In the genomic region with DNA sequence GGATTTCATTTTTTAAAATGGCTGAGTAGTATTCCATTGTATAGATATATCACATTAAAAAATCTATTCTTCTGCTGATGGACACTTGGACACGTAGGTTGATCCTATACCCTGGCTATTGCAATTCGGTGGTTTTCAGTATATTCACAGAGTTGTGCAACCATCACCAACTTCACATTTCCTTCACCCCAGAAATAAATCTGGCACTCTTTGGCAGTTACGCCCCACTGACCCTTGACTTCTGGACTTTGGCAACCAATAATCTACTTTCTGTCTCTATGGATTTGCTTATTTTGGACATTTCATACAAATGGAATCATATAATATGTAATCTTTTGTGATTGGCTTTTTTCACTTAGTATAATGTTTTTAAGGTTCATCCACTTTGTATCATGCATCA, we compare ENCODE assay signal across 17 cellular contexts. TPM values are rescaled to one million over a fixed set of nuclear protein-coding genes. Genes with fewer than 3 reads are reported as not detected.
DNase-seq lines count a peak whose midpoint lies in the region; ATAC-seq, FAIRE-seq and TF ChIP-seq lines count a peak whose summit lies in the region.
"Had no signal": no experiment of that assay in that cellular context is flagged by ENCODE, and none has a peak within 500 bp of the region (broad histone marks: within the 10 kb centered on the region; RNA-seq: fewer than 3 reads in every experiment).

No MANE protein-coding gene starts in this region.

- H2BK120ac ChIP-seq in IMR-90 (ENCODE audit: low read depth, low read length), result no peak overlapping the region

- H4K20me1 ChIP-seq in HepG2 (ENCODE audit: insufficient read depth, low read length) (no peaks in the 10 kb centered on the region), IMR-90 (ENCODE audit: insufficient read depth, low read length) (no peaks in the 10 kb centered on the region)

- TF ChIP-seq RAD21 in liver (IDR thresholded peaks at IDR 0.05), result peak in 1 of 2 donors; percentile 36
- TF ChIP-seq RAD21 in HepG2 (CRISPR knock-in tag; IDR thresholded peaks at IDR 0.05), result no peak
- no peak for TF ChIP-seq RAD21 in IMR-90 (IDR thresholded peaks at IDR 0.05; ENCODE audit: low read length)

- peaks cover 2 to 13% (median 7%) of the 10 kb centered on the region in 4 donors for H3K4me1 ChIP-seq in liver (ENCODE audit: control insufficient read depth in 4 of 4, insufficient read depth in 4 of 4, low read length in 3 of 4)
- H3K4me1 ChIP-seq in HepG2 (ENCODE audit: insufficient read depth, low read length), result no peaks in the 10 kb centered on the region
- peaks cover 7% of the 10 kb centered on the region; the same call in 1 of the 2 replicates for H3K4me1 ChIP-seq in IMR-90 (ENCODE audit: control insufficient read depth, insufficient read depth, low read length)
- peaks cover 14% of the 10 kb centered on the region for H3K4me1 ChIP-seq in upper lobe of right lung

- no peak overlapping the region for H4K5ac ChIP-seq in IMR-90 (ENCODE audit: low read depth, low read length)

- H4K91ac ChIP-seq in IMR-90 (ENCODE audit: insufficient read depth, low read depth, low read length), result no peak overlapping the region

- H3K27me3 ChIP-seq in liver (ENCODE audit: control insufficient read depth in 4 of 4, insufficient read depth in 4 of 4, low read length in 3 of 4) (no peaks in the 10 kb centered on the region), HepG2 (ENCODE audit: control insufficient read depth in 1 of 2, insufficient read depth in 2 of 2, low read length in 2 of 2) (no peaks in the 10 kb centered on the region), IMR-90 (ENCODE audit: control insufficient read depth, insufficient read depth, low read length) (no peaks in the 10 kb centered on the region), upper lobe of right lung (no peaks in the 10 kb centered on the region)

- no peak overlapping the region for H4K8ac ChIP-seq in IMR-90 (ENCODE audit: low read depth in 2 of 2, low read length in 2 of 2)

- dilution Hi-C loops in IMR-90 (cut with HindIII; ENCODE audit: low sequenced_read_pairs, unreplicated experiment), result no loop called here

- ATAC-seq in HepG2 (no peak), IMR-90 (ENCODE audit: low read depth) (no peak), upper lobe of right lung (peak; percentile 10)
- no peak for ATAC-seq in stimulated activated naive B cell treated with anti-CD40 and anti-IgM and Interleukin-4, amounts not matched to agents 10 μg/mL and 1 μg/mL and 100 μg/mL, for 72 hours (replicated peaks)
- ATAC-seq: CD8-positive, alpha-beta T cell; GM12878 had no signal

- H3K27ac ChIP-seq in liver (ENCODE audit: low read depth in 1 of 2, low read length in 2 of 2) (peak overlapping the region in 1 of 2 donors; percentile 35), HepG2 (ENCODE audit: extremely low read length, insufficient read depth, low read length) (no peak overlapping the region), IMR-90 (ENCODE audit: insufficient read depth, low read length) (no peak overlapping the region), upper lobe of right lung (no peak overlapping the region), coronary artery (no peak overlapping the region)
- H3K27ac ChIP-seq: C4-2B had no signal

- H3K36me3 Mint-ChIP-seq in dendritic cell treated with granulocyte-macrophage colony-stimulating factor and Interleukin-4, amounts not matched to agents 40 ng/mL and 50 ng/mL, for 4 days (ENCODE audit: low read depth), result no peaks in the 10 kb centered on the region
- H3K36me3 Mint-ChIP-seq in stimulated activated naive B cell treated with anti-CD40 and anti-IgM and Interleukin-4, amounts not matched to agents 10 μg/mL and 1 μg/mL and 100 μg/mL, for 72 hours, result peaks cover 10 to 12% of the 10 kb centered on the region in 2 donors

- no peak overlapping the region for H3K56ac ChIP-seq in IMR-90 (ENCODE audit: extremely low read depth, insufficient read depth, low read length)

- no peaks in the 10 kb centered on the region for H3K9me3 ChIP-seq in liver (ENCODE audit: control insufficient read depth in 4 of 4, low read length in 3 of 4)
- H3K9me3 ChIP-seq in HepG2 (ENCODE audit: low read length), result no peaks in the 10 kb centered on the region
- H3K9me3 ChIP-seq in IMR-90 (ENCODE audit: control insufficient read depth, insufficient read depth, low read length), result no peaks in the 10 kb centered on the region
- no peaks in the 10 kb centered on the region for H3K9me3 ChIP-seq in upper lobe of right lung

- H2AK9ac ChIP-seq in IMR-90 (replicated peaks; ENCODE audit: low read depth, low read length, poor library complexity), result no peak overlapping the region

- no peak overlapping the region for H3K4me3 Mint-ChIP-seq in dendritic cell treated with granulocyte-macrophage colony-stimulating factor and Interleukin-4, amounts not matched to agents 40 ng/mL and 50 ng/mL, for 4 days
- H3K4me3 Mint-ChIP-seq in stimulated activated naive B cell treated with anti-CD40 and anti-IgM and Interleukin-4, amounts not matched to agents 10 μg/mL and 1 μg/mL and 100 μg/mL, for 72 hours, result no peak overlapping the region
- H3K4me3 Mint-ChIP-seq: B cell; CD8-positive, alpha-beta T cell; H9 had no signal

- intact Hi-C loops in HepG2 (cut with micrococcal nuclease; ENCODE audit: unreplicated experiment), result no loop called here
- intact Hi-C loops in IMR-90 (cut with micrococcal nuclease), result loop anchor here (10.0 kb wide), 1 partner anchor 308 kb away; no protein-coding TSS in a partner anchor
- intact Hi-C loops in dendritic cell treated with granulocyte-macrophage colony-stimulating factor and Interleukin-4, amounts not matched to agents 40 ng/mL and 50 ng/mL, for 4 days (cut with micrococcal nuclease), result loop anchor here (2.0 kb wide), 1 partner anchor 206 kb away; no protein-coding TSS in a partner anchor
- intact Hi-C loops in upper lobe of right lung (cut with DNase I), result no loop called here

- POLR2A ChIA-PET in HepG2 (lab: Yijun Ruan, JAX) (no interaction called here), IMR-90 (lab: Charles Lee; ENCODE audit: unreplicated experiment) (no interaction called here)

- no peak overlapping the region; the same call in 1 of the 2 replicates for H3K18ac ChIP-seq in IMR-90 (ENCODE audit: low read depth, low read length)

- H3K4me2 ChIP-seq in HepG2 (ENCODE audit: low read depth, low read length), result no peak overlapping the region
- H3K4me2 ChIP-seq in IMR-90 (ENCODE audit: low read depth, low read length), result no peak overlapping the region

- DNase-seq in HepG2 (ENCODE audit: low spot score) (no peak), IMR-90 (no peak), upper lobe of right lung (no peak), coronary artery (ENCODE audit: low spot score) (no peak), LoVo (ENCODE audit: low spot score) (no peak)
- DNase-seq in stimulated activated naive B cell treated with anti-CD40 and anti-IgM and Interleukin-4, amounts not matched to agents 10 μg/mL and 1 μg/mL and 100 μg/mL, for 72 hours, result no peak
- DNase-seq: 8988T; Calu3; CD8-positive, alpha-beta T cell; DMS79 treated with DMSO at 0.1 percent for 48 hours; H9 had no signal

- WGBS in liver, result 29% methylated on average over 3 of the region's 3 CpGs
- WGBS in HepG2 (ENCODE audit: low lambda C conversion rate), result 24% methylated on average over 3 of the region's 3 CpGs
- WGBS in IMR-90 (ENCODE audit: extremely low coverage in 2 of 2, insufficient read length in 1 of 2), 2 experiments, result no CpG with 5 or more reads among the region's 3 CpGs

- H3K9ac ChIP-seq in liver (ENCODE audit: low read depth in 1 of 2, low read length in 2 of 2), result no peak overlapping the region
- H3K9ac ChIP-seq in HepG2 (ENCODE audit: insufficient read depth, low read depth, low read length), result no peak overlapping the region
- no peak overlapping the region for H3K9ac ChIP-seq in IMR-90 (ENCODE audit: low read depth, low read length)

- TF ChIP-seq POLR2A in HepG2 (IDR thresholded peaks at IDR 0.05; ENCODE audit: insufficient read depth in 1 of 2, low read depth in 2 of 2, low read length in 2 of 2) (no peak), IMR-90 (IDR thresholded peaks at IDR 0.05; ENCODE audit: low read depth, low read length) (no peak)

- H3K79me2 ChIP-seq in HepG2 (ENCODE audit: insufficient read depth, low read length), result no peaks in the 10 kb centered on the region

- H2BK20ac ChIP-seq in IMR-90 (ENCODE audit: low read depth, low read length), result peak overlapping the region; percentile 51; the same call in 1 of the 2 replicates

- in situ Hi-C loops in HepG2 (cut with HindIII; ENCODE audit: extremely low pct_ligation_motif_present, low pct_unique_long_range_greater_than_20kb) (loop anchor here (10.0 kb wide), 1 partner anchor 208 kb away; no protein-coding TSS in a partner anchor), IMR-90 (cut with MboI; ENCODE audit: low sequenced_read_pairs) (no loop called here)

- H2BK15ac ChIP-seq in IMR-90 (ENCODE audit: low read depth, low read length), result peak overlapping the region; percentile 73; the same call in 1 of the 3 replicates

- H3K79me1 ChIP-seq in IMR-90 (ENCODE audit: low read depth in 1 of 2, low read length in 2 of 2), result no peaks in the 10 kb centered on the region; a peak in 1 of 4 replicates

- no peak overlapping the region for H3K14ac ChIP-seq in IMR-90 (replicated peaks; ENCODE audit: low read depth, low read length)

- H3K23ac ChIP-seq in IMR-90 (ENCODE audit: low read depth, low read length), result no peak overlapping the region

- TF ChIP-seq CTCF in liver (IDR thresholded peaks at IDR 0.05; ENCODE audit: low read depth, low read length, missing input control) (no peak), HepG2 (CRISPR knock-in tag; IDR thresholded peaks at IDR 0.05) (no peak), IMR-90 (conservative IDR thresholded peaks at IDR 0.05; ENCODE audit: low read depth, low read length) (no peak), upper lobe of right lung (IDR thresholded peaks at IDR 0.05) (no peak), coronary artery (IDR thresholded peaks at IDR 0.05) (no peak)

- no peak overlapping the region for H2BK5ac ChIP-seq in IMR-90 (ENCODE audit: low read depth, low read length, poor library complexity, severe bottlenecking)

- H3K4ac ChIP-seq in IMR-90 (ENCODE audit: low read depth, low read length), result 0 out of 2 replicates have a peak overlapping the region, but pooled peaks have one; percentile 27

- BruUV-seq in HepG2 (replicated peaks; lab: Mats Ljungman, UMichigan), result no TSS peak
- no TSS peak for BruUV-seq in IMR-90 (replicated peaks; lab: Mats Ljungman, UMichigan)

- 0 out of 2 replicates have a peak overlapping the region, but pooled peaks have one; percentile 45 for H2AK5ac ChIP-seq in IMR-90 (ENCODE audit: low read depth, low read length)

- H3K27ac Mint-ChIP-seq in dendritic cell treated with granulocyte-macrophage colony-stimulating factor and Interleukin-4, amounts not matched to agents 40 ng/mL and 50 ng/mL, for 4 days, result peak overlapping the region; percentile 27
- no peak overlapping the region for H3K27ac Mint-ChIP-seq in stimulated activated naive B cell treated with anti-CD40 and anti-IgM and Interleukin-4, amounts not matched to agents 10 μg/mL and 1 μg/mL and 100 μg/mL, for 72 hours
- H3K27ac Mint-ChIP-seq: B cell; CD8-positive, alpha-beta T cell; H9 had no signal

- FAIRE-seq in HepG2 (lab: Jason Lieb, UNC), result no peak
- FAIRE-seq: GM12878, H1 had no signal

- no peak overlapping the region for H2AFZ ChIP-seq in HepG2 (ENCODE audit: low read length)
- no peak overlapping the region for H2AFZ ChIP-seq in IMR-90 (replicated peaks; ENCODE audit: low read length, poor library complexity)

- H3K9me1 ChIP-seq in IMR-90 (ENCODE audit: insufficient read depth, low read length), result no peaks in the 10 kb centered on the region

- H3K4me3 ChIP-seq in liver (ENCODE audit: low read depth in 1 of 3, low read length in 3 of 3) (no peak overlapping the region), HepG2 (replicated peaks in 1 of 3; ENCODE audit: insufficient read depth in 1 of 3, low read depth in 2 of 3, low read length in 3 of 3) (no peak overlapping the region), IMR-90 (ENCODE audit: insufficient read depth, low read depth, low read length) (no peak overlapping the region), upper lobe of right lung (no peak overlapping the region), coronary artery (no peak overlapping the region)
- H3K4me3 ChIP-seq: GM12878 had no signal

- H3K27me3 Mint-ChIP-seq in dendritic cell treated with granulocyte-macrophage colony-stimulating factor and Interleukin-4, amounts not matched to agents 40 ng/mL and 50 ng/mL, for 4 days, result no peaks in the 10 kb centered on the region
- H3K27me3 Mint-ChIP-seq in stimulated activated naive B cell treated with anti-CD40 and anti-IgM and Interleukin-4, amounts not matched to agents 10 μg/mL and 1 μg/mL and 100 μg/mL, for 72 hours, result no peaks in the 10 kb centered on the region
- H3K27me3 Mint-ChIP-seq: B cell had no signal

- CTCF ChIA-PET in HepG2 (lab: Yijun Ruan, JAX; ENCODE audit: low intra/inter-chr PET ratio, low total read pairs), result no interaction called here
- CTCF ChIA-PET in IMR-90 (lab: Yijun Ruan, JAX), result no interaction called here

- peaks cover 54% of the 10 kb centered on the region for H3K4me1 Mint-ChIP-seq in dendritic cell treated with granulocyte-macrophage colony-stimulating factor and Interleukin-4, amounts not matched to agents 40 ng/mL and 50 ng/mL, for 4 days (ENCODE audit: low read depth)
- peaks cover 2 to 18% of the 10 kb centered on the region in 2 donors for H3K4me1 Mint-ChIP-seq in stimulated activated naive B cell treated with anti-CD40 and anti-IgM and Interleukin-4, amounts not matched to agents 10 μg/mL and 1 μg/mL and 100 μg/mL, for 72 hours
- H3K4me1 Mint-ChIP-seq: H9 had no signal

- no peaks in the 10 kb centered on the region for H3K36me3 ChIP-seq in liver (ENCODE audit: control insufficient read depth in 4 of 4, insufficient read depth in 3 of 4, low read depth in 1 of 4, low read length in 3 of 4)
- no peaks in the 10 kb centered on the region for H3K36me3 ChIP-seq in HepG2 (replicated peaks in 1 of 2; ENCODE audit: control insufficient read depth in 1 of 2, insufficient read depth in 2 of 2, low read length in 2 of 2)
- H3K36me3 ChIP-seq in IMR-90 (ENCODE audit: control insufficient read depth, insufficient read depth, low read length), result no peaks in the 10 kb centered on the region
- H3K36me3 ChIP-seq in upper lobe of right lung, result no peaks in the 10 kb centered on the region

- no peaks in the 10 kb centered on the region for H3K9me3 Mint-ChIP-seq in dendritic cell treated with granulocyte-macrophage colony-stimulating factor and Interleukin-4, amounts not matched to agents 40 ng/mL and 50 ng/mL, for 4 days
- no peaks in the 10 kb centered on the region for H3K9me3 Mint-ChIP-seq in stimulated activated naive B cell treated with anti-CD40 and anti-IgM and Interleukin-4, amounts not matched to agents 10 μg/mL and 1 μg/mL and 100 μg/mL, for 72 hours
- H3K9me3 Mint-ChIP-seq: CD8-positive, alpha-beta T cell; H9 had no signal

- TF ChIP-seq EP300 in HepG2 (IDR thresholded peaks at IDR 0.05; ENCODE audit: low read depth in 2 of 2, low read length in 2 of 2), result no peak
- TF ChIP-seq EP300 in HepG2 (CRISPR knock-in tag; IDR thresholded peaks at IDR 0.05; ENCODE audit: borderline replicate concordance), result no peak

RNA-seq across cellular contexts. Expression of gene MAP3K7CL, which starts 35.9 kb away (rescaled TPM):
- 1 to 10 TPM; 2.6 to 3.5 TPM for total RNA-seq in liver
- polyA plus RNA-seq in liver, result 1 to 10 TPM; 1.4 to 3.5 TPM
- 0.15 TPM in 1 of 2 replicates, not detected in the other for total RNA-seq in HepG2 (2016; rRNA removed; fragmentation: Illumina TruSeq; extraction: Trizol)
- not detected in 2 replicates for total RNA-seq in HepG2 (2016; cell fraction: cytosol; rRNA removed; fragmentation: Illumina TruSeq; extraction: Trizol; ENCODE audit: low read depth)
- 0.37 TPM in 1 of 2 replicates, not detected in the other for total RNA-seq in HepG2 (2016; cell fraction: insoluble cytoplasmic fraction; rRNA removed; fragmentation: Illumina TruSeq; extraction: Trizol)
- not detected in 2 replicates for total RNA-seq in HepG2 (2016; cell fraction: membrane; rRNA removed; fragmentation: Illumina TruSeq; extraction: Trizol)
- not detected in 2 replicates for total RNA-seq in HepG2 (2016; cell fraction: nucleus; rRNA removed; fragmentation: Illumina TruSeq; extraction: Trizol)
- 0.04 TPM in 1 of 2 replicates, not detected in the other for polyA plus RNA-seq in HepG2 (2011; rRNA removed)
- polyA plus RNA-seq in HepG2 (2011; cell fraction: cytosol; rRNA removed), result 0.04 TPM in 1 of 2 replicates, not detected in the other
- not detected in 2 replicates for polyA plus RNA-seq in HepG2 (2011; cell fraction: nucleus; rRNA removed)
- polyA plus RNA-seq in HepG2 (2012), result not detected in 2 replicates
- 0.18 TPM in 1 of 2 replicates, not detected in the other for polyA plus RNA-seq in HepG2 (2016; cell fraction: cytosol; fragmentation: Illumina TruSeq; extraction: Trizol; ENCODE audit: low read depth)
- not detected in 2 replicates for polyA plus RNA-seq in HepG2 (2016; cell fraction: insoluble cytoplasmic fraction; fragmentation: Illumina TruSeq; extraction: Trizol; ENCODE audit: low read depth)
- 0.13 and 0.19 TPM in 2 replicates for polyA plus RNA-seq in HepG2 (2016; cell fraction: membrane; fragmentation: Illumina TruSeq; extraction: Trizol; ENCODE audit: low read depth)
- not detected in 2 replicates for polyA plus RNA-seq in HepG2 (2016; cell fraction: nucleus; fragmentation: Illumina TruSeq; extraction: Trizol; ENCODE audit: insufficient read depth, low read depth)
- 5.5 TPM in 1 of 2 replicates, not detected in the other for polyA minus RNA-seq in HepG2 (2011; rRNA and poly(A)+ RNA removed; ENCODE audit: low replicate concordance)
- polyA minus RNA-seq in HepG2 (2011; cell fraction: cytosol; rRNA and poly(A)+ RNA removed), result not detected in 2 replicates
- not detected in 2 replicates for polyA minus RNA-seq in HepG2 (2011; cell fraction: nucleus; rRNA and poly(A)+ RNA removed)
- 21.0 and 25.3 TPM in 2 replicates for total RNA-seq in IMR-90 (2012; rRNA removed)
- polyA plus RNA-seq in IMR-90 (2012; rRNA removed), result 21.8 and 22.3 TPM in 2 replicates
- 10.0 and 17.0 TPM in 2 replicates for polyA plus RNA-seq in IMR-90 (2012; cell fraction: cytosol; rRNA removed)
- polyA plus RNA-seq in IMR-90 (2012; cell fraction: nucleus; rRNA removed; ENCODE audit: low replicate concordance), result 7.6 and 12.0 TPM in 2 replicates
- 7.6 TPM for total RNA-seq in upper lobe of right lung
- total RNA-seq: H1, H9 had no signal
- polyA plus RNA-seq: H1 had no signal

Comparison
In these comparisons a context has a peak if more than half of its experiments do, and no peak if none do; other contexts are left out.
1. intact Hi-C loops: an anchor here in IMR-90 (10.0 kb wide) and dendritic cell treated with granulocyte-macrophage colony-stimulating factor and Interleukin-4, amounts not matched to agents 40 ng/mL and 50 ng/mL, for 4 days (2.0 kb wide); none called in HepG2 and upper lobe of right lung.